ENCODE assay signal across 1 cellular context in the genomic region with DNA sequence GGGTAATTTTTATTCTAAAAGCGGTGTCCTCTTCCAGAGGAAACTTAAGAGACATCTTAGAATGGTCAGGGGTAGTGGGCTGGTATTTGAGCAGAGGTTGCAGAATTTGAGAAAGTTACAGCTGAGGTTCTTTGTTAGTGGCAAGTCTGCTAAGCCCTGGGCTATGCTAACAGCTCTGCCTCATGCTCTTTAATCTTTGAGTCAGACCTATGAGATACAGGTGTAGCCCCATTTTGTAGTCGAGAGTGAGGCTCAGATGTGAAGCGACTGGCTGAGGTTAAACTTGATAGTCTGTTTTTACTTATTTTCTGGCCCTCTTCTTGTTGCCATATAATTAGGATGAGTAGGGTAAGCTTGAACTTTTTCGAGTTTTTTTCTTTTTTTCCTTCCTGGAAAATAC.
TF ChIP-seq lines count a peak whose summit lies in the region.

No MANE protein-coding gene starts in this region.

TF ChIP-seq in HEK293T, 16 proteins besides CTCF, POLR2A, EP300 and RAD21:
- TF ChIP-seq, protein P1, sequence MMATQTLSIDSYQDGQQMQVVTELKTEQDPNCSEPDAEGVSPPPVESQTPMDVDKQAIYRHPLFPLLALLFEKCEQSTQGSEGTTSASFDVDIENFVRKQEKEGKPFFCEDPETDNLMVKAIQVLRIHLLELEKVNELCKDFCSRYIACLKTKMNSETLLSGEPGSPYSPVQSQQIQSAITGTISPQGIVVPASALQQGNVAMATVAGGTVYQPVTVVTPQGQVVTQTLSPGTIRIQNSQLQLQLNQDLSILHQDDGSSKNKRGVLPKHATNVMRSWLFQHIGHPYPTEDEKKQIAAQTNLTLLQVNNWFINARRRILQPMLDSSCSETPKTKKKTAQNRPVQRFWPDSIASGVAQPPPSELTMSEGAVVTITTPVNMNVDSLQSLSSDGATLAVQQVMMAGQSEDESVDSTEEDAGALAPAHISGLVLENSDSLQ (IDR thresholded peaks at IDR 0.05), result no peak
- no peak for TF ChIP-seq FOXK2 (IDR thresholded peaks at IDR 0.05)
- TF ChIP-seq L3MBTL2 (conservative IDR thresholded peaks at IDR 0.05), result no peak
- TF ChIP-seq FOXM1 (IDR thresholded peaks at IDR 0.05; ENCODE audit: borderline replicate concordance), result no peak
- no peak for TF ChIP-seq NFRKB (IDR thresholded peaks at IDR 0.05)
- TF ChIP-seq ELF4 (IDR thresholded peaks at IDR 0.05), result no peak
- no peak for TF ChIP-seq TARDBP (IDR thresholded peaks at IDR 0.05)
- TF ChIP-seq SUZ12 (IDR thresholded peaks at IDR 0.05), result no peak
- TF ChIP-seq HDGF (IDR thresholded peaks at IDR 0.05; ENCODE audit: borderline replicate concordance), result no peak
- TF ChIP-seq FOXA1 (IDR thresholded peaks at IDR 0.05), result no peak
- no peak for TF ChIP-seq LEF1 (IDR thresholded peaks at IDR 0.05; ENCODE audit: borderline replicate concordance)
- TF ChIP-seq ARNT (IDR thresholded peaks at IDR 0.05), result no peak
- no peak for TF ChIP-seq ZNF384 (IDR thresholded peaks at IDR 0.05)
- TF ChIP-seq BHLHE40 (IDR thresholded peaks at IDR 0.05; ENCODE audit: borderline replicate concordance), result no peak
- no peak for TF ChIP-seq CTBP1 (IDR thresholded peaks at IDR 0.05; ENCODE audit: borderline replicate concordance)
- no peak for TF ChIP-seq SP1 (IDR thresholded peaks at IDR 0.05)
TF ChIP-seq in HEK293T: peak in this region for 0.
